Comparison of ENCODE assay signal across 26 cellular contexts in the genomic region with DNA sequence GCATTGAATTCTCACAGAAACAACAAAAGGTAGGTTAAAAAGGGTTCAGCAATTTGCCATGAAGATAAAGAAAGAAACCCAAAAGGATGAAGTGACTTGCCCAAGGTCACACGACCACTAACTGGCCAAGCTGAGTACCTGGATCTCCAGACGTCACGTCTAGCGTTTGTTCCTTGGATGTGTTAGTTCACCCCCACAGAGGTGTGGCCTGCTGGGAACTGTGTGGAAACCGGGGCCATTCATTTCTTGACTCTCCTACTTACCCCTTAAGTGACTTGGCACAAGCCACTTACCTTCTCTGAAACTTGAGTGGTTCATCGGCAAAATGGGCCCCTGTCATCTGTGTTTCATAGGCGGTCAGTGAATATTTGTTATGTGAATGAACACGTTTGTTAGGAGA.
"Had no signal": no experiment of that assay in that cellular context is flagged by ENCODE, and none has a peak within 500 bp of the region (broad histone marks: within the 10 kb centered on the region; RNA-seq: fewer than 3 reads in every experiment).

No MANE protein-coding gene starts in this region.

- H3K27me3 ChIP-seq: heart left ventricle, pancreas, tibial nerve had no signal

- H3K36me3 Mint-ChIP-seq: immature natural killer cell; mesothelial cell of epicardium; naive B cell; natural killer cell; stimulated activated effector memory CD8-positive, alpha-beta T cell treated with anti-CD3 and anti-CD28 coated beads, Interleukin-12 subunit alpha, Interleukin-12 subunit beta, amount 100 ng/mL, for 72 hours; type B pancreatic cell had no signal

- H3K27ac ChIP-seq: heart left ventricle, left ventricle myocardium inferior, pancreas, prostate gland, skin epidermis, tibial nerve had no signal

- H3K4me1 Mint-ChIP-seq: immature natural killer cell; mesothelial cell of epicardium; naive B cell; natural killer cell; stimulated activated effector memory CD8-positive, alpha-beta T cell treated with anti-CD3 and anti-CD28 coated beads, Interleukin-12 subunit alpha, Interleukin-12 subunit beta, amount 100 ng/mL, for 72 hours had no signal

- DNase-seq: heart left ventricle; hypothalamus; immature natural killer cell; kidney; left colon; left ventricle myocardium inferior; mesendoderm; naive B cell; natural killer cell; nephron progenitor cell; pancreas; stimulated activated CD4-positive, alpha-beta T cell treated with anti-CD3 and anti-CD28 coated beads, Interleukin-12 subunit alpha, Interleukin-12 subunit beta, amount 100 ng/mL, for 4 hours; stimulated activated CD4-positive, alpha-beta T cell treated with anti-CD3 and anti-CD28 coated beads, Interleukin-15, amount 100 ng/mL, for 24 hours; stimulated activated CD4-positive, alpha-beta T cell treated with anti-CD3 and anti-CD28 coated beads, Interleukin-2, amount 100 ng/mL, for 24 hours; stimulated activated CD4-positive, alpha-beta T cell treated with anti-CD3 and anti-CD28 coated beads, Interleukin-4, amount 100 ng/mL, for 1 hour; stimulated activated naive CD4-positive, alpha-beta T cell; substantia nigra had no signal

- H3K4me3 Mint-ChIP-seq: immature natural killer cell; mesothelial cell of epicardium; naive B cell; natural killer cell; nephron progenitor cell; stimulated activated effector memory CD8-positive, alpha-beta T cell treated with anti-CD3 and anti-CD28 coated beads, Interleukin-12 subunit alpha, Interleukin-12 subunit beta, amount 100 ng/mL, for 72 hours; stimulated activated naive CD8-positive, alpha-beta T cell treated with anti-CD3 and anti-CD28 coated beads, Interleukin-15, Interleukin-2, amounts not matched to agents 100 ng/mL and 50 ng/mL, for 24 hours; type B pancreatic cell had no signal

- H3K27me3 Mint-ChIP-seq: stimulated activated naive CD8-positive, alpha-beta T cell treated with anti-CD3 and anti-CD28 coated beads, Interleukin-15, Interleukin-2, amounts not matched to agents 100 ng/mL and 50 ng/mL, for 24 hours; type B pancreatic cell had no signal

- H3K9me3 Mint-ChIP-seq: immature natural killer cell; mesothelial cell of epicardium; natural killer cell; nephron progenitor cell; stimulated activated effector memory CD8-positive, alpha-beta T cell treated with anti-CD3 and anti-CD28 coated beads, Interleukin-12 subunit alpha, Interleukin-12 subunit beta, amount 100 ng/mL, for 72 hours; stimulated activated naive CD8-positive, alpha-beta T cell treated with anti-CD3 and anti-CD28 coated beads, Interleukin-15, Interleukin-2, amounts not matched to agents 100 ng/mL and 50 ng/mL, for 24 hours; type B pancreatic cell had no signal

- H3K9me3 ChIP-seq: heart left ventricle, left ventricle myocardium inferior, pancreas, prostate gland, tibial nerve had no signal

- H3K4me3 ChIP-seq: heart left ventricle, left ventricle myocardium inferior, pancreas, prostate gland, skin epidermis, tibial nerve had no signal

- H3K4me1 ChIP-seq: heart left ventricle, left ventricle myocardium inferior, pancreas, prostate gland, tibial nerve had no signal

- ATAC-seq: heart left ventricle; left colon; natural killer cell; pancreas; right cardiac atrium; sciatic nerve; stimulated activated effector memory CD8-positive, alpha-beta T cell treated with anti-CD3 and anti-CD28 coated beads, Interleukin-12 subunit alpha, Interleukin-12 subunit beta, amount 100 ng/mL, for 72 hours had no signal

- H3K27ac Mint-ChIP-seq: immature natural killer cell; mesothelial cell of epicardium; naive B cell; natural killer cell; stimulated activated effector memory CD8-positive, alpha-beta T cell treated with anti-CD3 and anti-CD28 coated beads, Interleukin-12 subunit alpha, Interleukin-12 subunit beta, amount 100 ng/mL, for 72 hours; stimulated activated naive CD8-positive, alpha-beta T cell treated with anti-CD3 and anti-CD28 coated beads, Interleukin-15, Interleukin-2, amounts not matched to agents 100 ng/mL and 50 ng/mL, for 24 hours; type B pancreatic cell had no signal

- H3K36me3 ChIP-seq: heart left ventricle, left ventricle myocardium inferior, pancreas, prostate gland, tibial nerve had no signal
